28 cellular contexts compared by ENCODE assay signal in genomic region chr12:48028541-48029400, GRCh38. TPM values are rescaled to one million over a fixed set of nuclear protein-coding genes. Genes with fewer than 3 reads are reported as not detected.
DNase-seq lines count a peak whose midpoint lies in the region; ATAC-seq and TF ChIP-seq lines count a peak whose summit lies in the region.
"Had no signal": no experiment of that assay in that cellular context is flagged by ENCODE, and none has a peak within 500 bp of the region (broad histone marks: within the 10 kb centered on the region; RNA-seq: fewer than 3 reads in every experiment).

No MANE protein-coding gene starts in this region.

- H3K9me3 ChIP-seq in neural progenitor cell (ENCODE audit: low read depth): no peaks in the 10 kb centered on the region
- H3K9me3 ChIP-seq: BE2C, colonic mucosa, heart right ventricle, left ventricle myocardium inferior had no signal

- in situ Hi-C loops in GM13977 (cut with MboI; ENCODE audit: low pct_unique_long_range_greater_than_20kb, low sequenced_read_pairs, unreplicated experiment): no loop called here

- no peak for TF ChIP-seq CTCF in fibroblast of villous mesenchyme (IDR thresholded peaks at IDR 0.05; ENCODE audit: insufficient read depth, low read depth, low read length)
- TF ChIP-seq CTCF in neural progenitor cell (IDR thresholded peaks at IDR 0.05): no peak
- no peak for TF ChIP-seq CTCF in GM13977 (IDR thresholded peaks at IDR 0.05; ENCODE audit: extremely low read depth, insufficient read depth, missing control alignments)

- H3K36me3 Mint-ChIP-seq in neural progenitor cell: no peaks in the 10 kb centered on the region
- H3K36me3 Mint-ChIP-seq: WTC11 had no signal

- DNase-seq in COLO829 (ENCODE audit: low spot score): peak; percentile 51
- DNase-seq in NCI-H69 (lab: John Stamatoyannopoulos, UW): peak; percentile 45
- DNase-seq in fibroblast of villous mesenchyme (ENCODE audit: low read depth): peak; percentile 38
- DNase-seq in neural progenitor cell (ENCODE audit: low spot score): no peak
- no peak for DNase-seq in A172 (ENCODE audit: low spot score)
- DNase-seq in GM13977 (ENCODE audit: low spot score): no peak
- no peak for DNase-seq in H4 (ENCODE audit: low spot score)
- DNase-seq: ACHN; activated CD4-positive, alpha-beta T cell treated with anti-CD3 and anti-CD28 coated beads, Interleukin-2, amount 10 ng/mL, durations not matched to agents 7 days and 5 days; activated naive CD4-positive, alpha-beta T cell treated with anti-CD3 and anti-CD28 coated beads for 36 hours; activated T-cell treated with anti-CD3 and anti-CD28 coated beads, Interleukin-2, amount 50 U/mL, for 48 hours; BE2C; colonic mucosa; DND-41; effector CD8-positive, alpha-beta T cell; HCEC 1CT; heart right ventricle; left ventricle myocardium inferior; mesendoderm; PC-9; Right ventricle myocardium superior; stimulated activated CD4-positive, alpha-beta T cell treated with anti-CD3 and anti-CD28 coated beads, Interleukin-12 subunit alpha, Interleukin-12 subunit beta, amount 100 ng/mL, for 4 hours; stimulated activated CD4-positive, alpha-beta T cell treated with anti-CD3 and anti-CD28 coated beads, Interleukin-4, amount 100 ng/mL, for 1 hour had no signal

- H3K36me3 ChIP-seq in neural progenitor cell: no peaks in the 10 kb centered on the region
- H3K36me3 ChIP-seq: BE2C, colonic mucosa, heart right ventricle, left ventricle myocardium inferior had no signal

- H3K9ac ChIP-seq in neural progenitor cell: no peak overlapping the region

- peak overlapping the region; percentile 82 for H3K27ac Mint-ChIP-seq in neural progenitor cell
- H3K27ac Mint-ChIP-seq: activated CD4-positive, alpha-beta T cell treated with anti-CD3 and anti-CD28 coated beads, Interleukin-2, amount 10 ng/mL, durations not matched to agents 7 days and 5 days; activated naive CD4-positive, alpha-beta T cell treated with anti-CD3 and anti-CD28 coated beads for 36 hours; T-helper 2 cell treated with Interferon-gamma antibody and Interleukin-4, amounts not matched to agents 5 μg/mL and 100 μg/mL, for 36 hours; WTC11 had no signal

- no peaks in the 10 kb centered on the region for H3K27me3 Mint-ChIP-seq in neural progenitor cell (ENCODE audit: insufficient read depth, low read depth)

- peaks cover 60% of the 10 kb centered on the region for H3K4me1 Mint-ChIP-seq in neural progenitor cell
- H3K4me1 Mint-ChIP-seq: activated CD4-positive, alpha-beta T cell treated with anti-CD3 and anti-CD28 coated beads, Interleukin-2, amount 10 ng/mL, durations not matched to agents 7 days and 5 days had no signal

- H3F3A ChIP-seq in neural progenitor cell (ENCODE audit: low read depth): peaks cover 31% of the 10 kb centered on the region

- no peak overlapping the region for H3K4me2 ChIP-seq in neural progenitor cell
- H3K4me2 ChIP-seq: PC-9 had no signal

- H3K27me3 ChIP-seq in neural progenitor cell: peaks cover 39% of the 10 kb centered on the region
- H3K27me3 ChIP-seq: BE2C, colonic mucosa had no signal

- H3K4me3 ChIP-seq in fibroblast of villous mesenchyme (ENCODE audit: low read depth, low read length): no peak overlapping the region
- H3K4me3 ChIP-seq in neural progenitor cell: no peak overlapping the region
- H3K4me3 ChIP-seq: colonic mucosa, heart right ventricle, left ventricle myocardium inferior, PC-9 had no signal

- H3K79me2 ChIP-seq in neural progenitor cell (ENCODE audit: low read depth): no peaks in the 10 kb centered on the region

- H3K27ac ChIP-seq in neural progenitor cell: no peak overlapping the region
- H3K27ac ChIP-seq: colonic mucosa, heart right ventricle, left ventricle myocardium inferior, PC-9 had no signal

- ATAC-seq in HG03521 (IDR thresholded peaks at IDR 0.05; ENCODE audit: unreplicated experiment): no peak

- no peak overlapping the region for H3K4me3 Mint-ChIP-seq in neural progenitor cell
- H3K4me3 Mint-ChIP-seq: activated CD4-positive, alpha-beta T cell treated with anti-CD3 and anti-CD28 coated beads, Interleukin-2, amount 10 ng/mL, durations not matched to agents 7 days and 5 days; activated naive CD4-positive, alpha-beta T cell treated with anti-CD3 and anti-CD28 coated beads for 36 hours; T-helper 2 cell treated with Interferon-gamma antibody and Interleukin-4, amounts not matched to agents 5 μg/mL and 100 μg/mL, for 36 hours; WTC11 had no signal

- H2AFZ ChIP-seq in neural progenitor cell (replicated peaks): no peak overlapping the region
- H2AFZ ChIP-seq: PC-9 had no signal

- H4K20me1 ChIP-seq in neural progenitor cell (ENCODE audit: low read depth): no peaks in the 10 kb centered on the region

- no peaks in the 10 kb centered on the region for H3K9me3 Mint-ChIP-seq in neural progenitor cell
- H3K9me3 Mint-ChIP-seq: activated CD4-positive, alpha-beta T cell treated with anti-CD3 and anti-CD28 coated beads, Interleukin-2, amount 10 ng/mL, durations not matched to agents 7 days and 5 days; activated naive CD4-positive, alpha-beta T cell treated with anti-CD3 and anti-CD28 coated beads for 36 hours; T-helper 2 cell treated with Interferon-gamma antibody and Interleukin-4, amounts not matched to agents 5 μg/mL and 100 μg/mL, for 36 hours; WTC11 had no signal

- H3K4me1 ChIP-seq in neural progenitor cell: peaks cover 62% of the 10 kb centered on the region
- H3K4me1 ChIP-seq: BE2C, colonic mucosa had no signal

RNA-seq across cellular contexts. Expression of gene COL2A1, which starts 24.5 kb away (rescaled TPM):
- total RNA-seq in fibroblast of villous mesenchyme (under 0.01 TPM in 1 of 2 replicates, not detected in the other), neural progenitor cell (ENCODE audit: low replicate concordance) (69.1 and 330 TPM in 2 replicates)
- total RNA-seq in A172 (2014; rRNA removed; shearing (Covaris generic)): not detected in 2 replicates
- not detected in 2 replicates for total RNA-seq in H4 (2014; rRNA removed; shearing (Covaris generic))
- total RNA-seq: activated CD4-positive, alpha-beta T cell treated with anti-CD3 and anti-CD28 coated beads, Interleukin-2, amount 10 ng/mL, durations not matched to agents 7 days and 5 days; activated naive CD4-positive, alpha-beta T cell treated with anti-CD3 and anti-CD28 coated beads for 36 hours; left ventricle myocardium inferior; PC-9; Right ventricle myocardium superior; subcutaneous adipose tissue; ureter had no signal

Comparison
In these comparisons a context has a peak if more than half of its experiments do, and no peak if none do; other contexts are left out.
1. DNase-seq: peak in COLO829 (single experiment), NCI-H69 (single experiment) and fibroblast of villous mesenchyme (single experiment); none in neural progenitor cell (single experiment), A172 (single experiment), GM13977 (single experiment) and H4 (single experiment).
2. RNA of gene COL2A1, which starts 24.5 kb away (total RNA-seq): 69.1 to 330 TPM in neural progenitor cell; under 0.01 TPM in fibroblast of villous mesenchyme, not detected in A172 and not detected in H4; every median in the first group is over 10 times any median in the second.